In the genomic region with DNA sequence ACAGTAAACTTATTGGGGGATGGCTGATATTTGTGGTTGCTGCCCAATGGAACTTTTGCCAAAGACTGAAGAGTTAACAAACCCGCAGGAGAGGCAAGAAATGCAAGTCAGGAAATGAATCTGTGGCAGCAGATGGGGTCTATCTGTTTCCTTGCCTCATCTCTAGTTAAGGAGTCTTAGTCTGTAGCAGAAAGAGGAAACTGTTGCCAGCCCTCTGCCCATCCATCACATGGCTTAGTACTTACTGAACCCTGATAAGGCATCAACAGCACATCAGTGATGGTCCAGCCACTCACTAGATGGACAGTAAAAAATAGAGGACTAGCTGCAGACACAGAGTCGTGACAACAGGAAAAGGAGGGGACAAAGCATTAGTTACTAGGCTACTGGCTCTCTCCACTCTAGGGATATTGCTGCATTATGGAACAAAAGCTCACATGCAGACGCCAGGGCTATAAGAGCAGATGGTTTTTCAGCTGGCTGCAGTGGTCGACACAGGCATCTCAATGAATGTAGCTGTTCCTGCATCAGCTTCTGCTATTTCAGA, we compare ENCODE assay signal across 16 cellular contexts.
DNase-seq lines count a peak whose midpoint lies in the region; ATAC-seq, FAIRE-seq and TF ChIP-seq lines count a peak whose summit lies in the region.
"Had no signal": no experiment of that assay in that cellular context is flagged by ENCODE, and none has a peak within 500 bp of the region (broad histone marks: within the 10 kb centered on the region; RNA-seq: fewer than 3 reads in every experiment).

No MANE protein-coding gene starts in this region.

- H3K4me2 ChIP-seq in GM12878 (ENCODE audit: control insufficient read depth, insufficient read depth): no peak overlapping the region

- no peak for TF ChIP-seq RAD21 in GM12878 (IDR thresholded peaks at IDR 0.05; ENCODE audit: insufficient read depth, low read depth, low read length)

- H3K9ac ChIP-seq in GM12878 (ENCODE audit: control insufficient read depth, insufficient read depth, low read length): no peak overlapping the region

- RAD21 ChIA-PET in GM12878 (lab: Charles Lee; ENCODE audit: unreplicated experiment): interaction anchor here (0.8 to 1.2 kb wide), 3 partner anchors 14 to 79 kb away, joined by 3 to 4 read pairs (median 4); no protein-coding TSS in a partner anchor

- H3K27me3 ChIP-seq in GM12878 (replicated peaks in 1 of 2; ENCODE audit: control insufficient read depth in 2 of 2, insufficient read depth in 2 of 2, low read length in 1 of 2) (no peaks in the 10 kb centered on the region), tibial nerve (no peaks in the 10 kb centered on the region)
- H3K27me3 ChIP-seq: ovary had no signal

- in situ Hi-C loops in GM12878 (cut with MboI): no loop called here

- 12% methylated on average over 4 of the region's 4 CpGs for WGBS in GM12878 (ENCODE audit: insufficient coverage, insufficient replicate concordance, low lambda C conversion rate, missing lambda C conversion rate)
- WGBS in tibial nerve, 2 donors: 30 to 42% methylated on average over 4 of the region's 4 CpGs

- H3K9me3 ChIP-seq in GM12878 (replicated peaks; ENCODE audit: control insufficient read depth, insufficient read depth, low read length): no peaks in the 10 kb centered on the region
- H3K9me3 ChIP-seq in tibial nerve: no peaks in the 10 kb centered on the region
- H3K9me3 ChIP-seq: ovary, thoracic aorta had no signal

- H3K36me3 Mint-ChIP-seq in neural crest cell (ENCODE audit: low read depth): peaks cover 5% of the 10 kb centered on the region

- SMC1A ChIA-PET in GM12878 (lab: Charles Lee; ENCODE audit: uncharacterized antibody, unreplicated experiment): interaction anchor here (0.7 to 4.5 kb wide), 10 partner anchors 9 to 437 kb away, joined by 3 to 19 read pairs (median 4); no protein-coding TSS in a partner anchor

- no peak overlapping the region for H3K27ac ChIP-seq in GM12878 (ENCODE audit: control insufficient read depth, insufficient read depth)
- no peak overlapping the region for H3K27ac ChIP-seq in tibial nerve
- H3K27ac ChIP-seq: coronary artery, ovary, thoracic aorta had no signal

- H3K4me1 Mint-ChIP-seq in neural crest cell: peaks cover 53% of the 10 kb centered on the region

- H3K27ac Mint-ChIP-seq in neural crest cell (ENCODE audit: unreplicated experiment): peak overlapping the region; percentile 79
- H3K27ac Mint-ChIP-seq: activated T-cell treated with anti-CD3 and anti-CD28 coated beads, Interleukin-2, amount 50 U/mL, for 24 hours had no signal

- H3K27me3 Mint-ChIP-seq in neural crest cell (ENCODE audit: low read depth): no peaks in the 10 kb centered on the region
- H3K27me3 Mint-ChIP-seq: activated T-cell treated with anti-CD3 and anti-CD28 coated beads, Interleukin-2, amount 50 U/mL, for 24 hours had no signal

- no peak overlapping the region for H3K4me3 Mint-ChIP-seq in neural crest cell
- H3K4me3 Mint-ChIP-seq: activated T-cell treated with anti-CD3 and anti-CD28 coated beads, Interleukin-2, amount 50 U/mL, for 24 hours had no signal

- CTCF ChIA-PET in GM12878 (lab: Yijun Ruan, JAX): interaction anchor here (0.5 to 2.1 kb wide), 4 partner anchors 9 to 826 kb away, joined by 3 to 6 read pairs (median 3); no protein-coding TSS in a partner anchor

- H4K20me1 ChIP-seq in GM12878 (ENCODE audit: control insufficient read depth, insufficient read depth): no peaks in the 10 kb centered on the region

- intact Hi-C loops in GM12878 (cut with micrococcal nuclease; ENCODE audit: unreplicated experiment): loop anchor here (5.0 kb wide), 1 partner anchor 48 kb away; no protein-coding TSS in a partner anchor

- ATAC-seq in GM12878: peak; percentile 44; the same call in 2 of the 3 replicates
- ATAC-seq: HCT116 had no signal

- DNase-seq in NCI-H2107 treated with DMSO at 0.1 percent for 48 hours (lab: John Stamatoyannopoulos, UW; ENCODE audit: unreplicated experiment): peak; percentile 54
- DNase-seq in NCI-H2107 (lab: John Stamatoyannopoulos, UW): no peak
- DNase-seq in NCI-H1417 treated with DMSO at 0.1 percent for 48 hours (lab: John Stamatoyannopoulos, UW): peak; percentile 12
- no peak for DNase-seq in GM12878 (ENCODE audit: low read depth, low spot score)
- DNase-seq in neural crest cell (ENCODE audit: low read depth, low spot score): no peak
- DNase-seq in NCI-H2029 (lab: John Stamatoyannopoulos, UW): no peak
- no peak for DNase-seq in activated CD8-positive, alpha-beta memory T cell treated with anti-CD3 and anti-CD28 coated beads, Interleukin-2, amount 50 U/mL, for 4 hours
- no peak for DNase-seq in tibial nerve (ENCODE audit: low spot score in 2 of 2)
- DNase-seq: activated T-cell treated with anti-CD3 and anti-CD28 coated beads, Interleukin-2, amount 50 U/mL, for 24 hours; mammary epithelial cell; MM.1S; ovary had no signal

- H3K36me3 ChIP-seq in GM12878 (ENCODE audit: control insufficient read depth in 2 of 2, insufficient read depth in 2 of 2, low read length in 1 of 2) (no peaks in the 10 kb centered on the region), tibial nerve (no peaks in the 10 kb centered on the region)
- H3K36me3 ChIP-seq: ovary, thoracic aorta had no signal

- POLR2A ChIA-PET in GM12878 (lab: Charles Lee): no interaction called here

- TF ChIP-seq POLR2A in GM12878 (IDR thresholded peaks at IDR 0.05; ENCODE audit: low read depth, low read length): no peak
- no peak for TF ChIP-seq POLR2A in tibial nerve (IDR thresholded peaks at IDR 0.05)

- FAIRE-seq in GM12878 (lab: Jason Lieb, UNC): no peak
- FAIRE-seq: A204.1 had no signal

- BruUV-seq in GM12878 (replicated peaks; lab: Mats Ljungman, UMichigan): no TSS peak

- H3K4me3 ChIP-seq in GM12878 (no peak overlapping the region), tibial nerve (no peak overlapping the region)
- H3K4me3 ChIP-seq: coronary artery, ovary, thoracic aorta had no signal

- no peaks in the 10 kb centered on the region for H3K79me2 ChIP-seq in GM12878 (ENCODE audit: control insufficient read depth, insufficient read depth, low read length)

- no peak for TF ChIP-seq EP300 in GM12878 (IDR thresholded peaks at IDR 0.05; ENCODE audit: borderline replicate concordance in 1 of 2, control insufficient read depth in 1 of 2, low read depth in 2 of 2, low read length in 2 of 2)
- no peak for TF ChIP-seq EP300 in tibial nerve (IDR thresholded peaks at IDR 0.05)

- H2AFZ ChIP-seq in GM12878 (ENCODE audit: control insufficient read depth, low read depth, low read length): no peak overlapping the region

- H3K4me1 ChIP-seq in GM12878 (ENCODE audit: control insufficient read depth, insufficient read depth, low read length): no peaks in the 10 kb centered on the region
- peaks cover 0 to 5% (median 0%) of the 10 kb centered on the region in 4 donors for H3K4me1 ChIP-seq in tibial nerve

- TF ChIP-seq CTCF in GM12878 (IDR thresholded peaks at IDR 0.05 in 2 of 3, conservative IDR thresholded peaks at IDR 0.05 in 1 of 3; ENCODE audit: control insufficient read depth in 2 of 3, extremely low read depth in 1 of 3, insufficient read depth in 1 of 3, low read depth in 3 of 3, low read length in 3 of 3) (no peak), neural crest cell (conservative IDR thresholded peaks at IDR 0.05) (no peak), tibial nerve (IDR thresholded peaks at IDR 0.05) (no peak)

- peaks cover 2% of the 10 kb centered on the region for H3K9me3 Mint-ChIP-seq in neural crest cell
- H3K9me3 Mint-ChIP-seq: activated T-cell treated with anti-CD3 and anti-CD28 coated beads, Interleukin-2, amount 50 U/mL, for 24 hours had no signal

TF ChIP-seq in GM12878, 131 proteins besides CTCF, POLR2A, EP300 and RAD21:
- TF ChIP-seq GATAD2B (conservative IDR thresholded peaks at IDR 0.05; ENCODE audit: low read depth) (no peak), STAT3 (IDR thresholded peaks at IDR 0.05; ENCODE audit: low read depth, low read length) (no peak)

Comparison
In these comparisons a context has a peak if more than half of its experiments do, and no peak if none do; other contexts are left out.
1. DNase-seq: peak in NCI-H2107 treated with DMSO at 0.1 percent for 48 hours (single experiment) and NCI-H1417 treated with DMSO at 0.1 percent for 48 hours (single experiment); none in NCI-H2107 (single experiment), GM12878 (single experiment), neural crest cell (single experiment), NCI-H2029 (single experiment), activated CD8-positive, alpha-beta memory T cell treated with anti-CD3 and anti-CD28 coated beads, Interleukin-2, amount 50 U/mL, for 4 hours (single experiment) and tibial nerve (0 of 2).